In genomic region chr6:30835576-30835975, GRCh38 we compare ENCODE assay signal across 20 cellular contexts. TPM values are rescaled to one million over a fixed set of nuclear protein-coding genes. Genes with fewer than 3 reads are reported as not detected.
DNase-seq lines count a peak whose midpoint lies in the region; ATAC-seq and TF ChIP-seq lines count a peak whose summit lies in the region.
"Had no signal": no experiment of that assay in that cellular context is flagged by ENCODE, and none has a peak within 500 bp of the region (broad histone marks: within the 10 kb centered on the region; RNA-seq: fewer than 3 reads in every experiment).

No MANE protein-coding gene starts in this region.

- H3K27ac Mint-ChIP-seq in CD4-positive, alpha-beta memory T cell = peak overlapping the region in 5 of 7 donors; percentile 7 to 94 (median 61)
- H3K27ac Mint-ChIP-seq in T-helper 17 cell (peak overlapping the region; percentile 81), mesothelial cell of epicardium (peak overlapping the region; percentile 47)
- H3K27ac Mint-ChIP-seq: GM23338 had no signal

- intact Hi-C loops in CD4-positive, alpha-beta memory T cell (cut with micrococcal nuclease) = no loop called here

- H3K27ac ChIP-seq in CD4-positive, alpha-beta memory T cell (ENCODE audit: low read depth, low read length) = no peak overlapping the region
- peak overlapping the region; percentile 88 for H3K27ac ChIP-seq in thymus (ENCODE audit: low read depth)
- H3K27ac ChIP-seq: A549, SJCRH30 had no signal

- H3K4me3 ChIP-seq in CD4-positive, alpha-beta memory T cell (ENCODE audit: low read length in 2 of 2) = no peak overlapping the region
- H3K4me3 ChIP-seq in thymus (ENCODE audit: low read length) = no peak overlapping the region
- H3K4me3 ChIP-seq: A549, GM23338, SJCRH30 had no signal

- H3K27me3 ChIP-seq in CD4-positive, alpha-beta memory T cell (ENCODE audit: insufficient read depth, low read length) = no peaks in the 10 kb centered on the region
- no peaks in the 10 kb centered on the region for H3K27me3 ChIP-seq in thymus (ENCODE audit: control insufficient read depth, insufficient read depth)
- H3K27me3 ChIP-seq: BE2C, SJCRH30 had no signal

- WGBS in thymus = 93% methylated on average over 3 of the region's 3 CpGs

- peaks cover 0 to under 1% of the 10 kb centered on the region in 2 donors for H3K36me3 Mint-ChIP-seq in CD4-positive, alpha-beta memory T cell
- H3K36me3 Mint-ChIP-seq in T-helper 17 cell (ENCODE audit: low read depth) (peaks cover under 1% of the 10 kb centered on the region), mesothelial cell of epicardium (no peaks in the 10 kb centered on the region)

- no peaks in the 10 kb centered on the region for H3K36me3 ChIP-seq in CD4-positive, alpha-beta memory T cell (ENCODE audit: insufficient read depth, low read length)
- H3K36me3 ChIP-seq in thymus (ENCODE audit: control insufficient read depth, insufficient read depth) = no peaks in the 10 kb centered on the region
- H3K36me3 ChIP-seq: BE2C, SJCRH30 had no signal

- TF ChIP-seq CTCF in mesothelial cell of epicardium (IDR thresholded peaks at IDR 0.05; ENCODE audit: unreplicated experiment) = no peak

- H3K4me3 Mint-ChIP-seq in CD4-positive, alpha-beta memory T cell = no peak overlapping the region
- H3K4me3 Mint-ChIP-seq in T-helper 17 cell = no peak overlapping the region
- no peak overlapping the region for H3K4me3 Mint-ChIP-seq in mesothelial cell of epicardium
- H3K4me3 Mint-ChIP-seq: GM23338 had no signal

- H3K27me3 Mint-ChIP-seq in CD4-positive, alpha-beta memory T cell = no peaks in the 10 kb centered on the region
- H3K27me3 Mint-ChIP-seq in T-helper 17 cell = no peaks in the 10 kb centered on the region
- no peaks in the 10 kb centered on the region for H3K27me3 Mint-ChIP-seq in mesothelial cell of epicardium (ENCODE audit: low read depth)

- CTCF ChIA-PET in CD4-positive, alpha-beta memory T cell (lab: Charles Lee; ENCODE audit: partially characterized antibody) = interaction anchor here (1.1 to 11.0 kb wide), 3 partner anchors 45 to 251 kb away, joined by 3 to 262 read pairs (median 7); partner anchors contain the start of genes DDR1 and IER3

- peaks cover 0 to 1% (median 0%) of the 10 kb centered on the region in 8 donors for H3K9me3 Mint-ChIP-seq in CD4-positive, alpha-beta memory T cell
- H3K9me3 Mint-ChIP-seq in mesothelial cell of epicardium = no peaks in the 10 kb centered on the region
- H3K9me3 Mint-ChIP-seq: CD8-positive, alpha-beta memory T cell had no signal

- H3K4me1 Mint-ChIP-seq in CD4-positive, alpha-beta memory T cell = peaks cover 29 to 45% (median 37%) of the 10 kb centered on the region in 4 donors
- H3K4me1 Mint-ChIP-seq in T-helper 17 cell = peaks cover 32% of the 10 kb centered on the region
- H3K4me1 Mint-ChIP-seq in mesothelial cell of epicardium = peaks cover 35% of the 10 kb centered on the region

- no peaks in the 10 kb centered on the region for H3K9me3 ChIP-seq in CD4-positive, alpha-beta memory T cell (ENCODE audit: control insufficient read depth in 1 of 2, low read length in 2 of 2)
- H3K9me3 ChIP-seq in T-helper 17 cell (ENCODE audit: control insufficient read depth, low read length, poor library complexity, severe bottlenecking) (no peaks in the 10 kb centered on the region), thymus (ENCODE audit: control insufficient read depth) (no peaks in the 10 kb centered on the region)
- H3K9me3 ChIP-seq: A549, BE2C, SJCRH30 had no signal

- no peak for ATAC-seq in T-helper 17 cell
- ATAC-seq: A549, GM23338, HCT116 had no signal

- no peak for DNase-seq in CD4-positive, alpha-beta memory T cell
- DNase-seq in T-helper 17 cell = no peak
- DNase-seq in mesothelial cell of epicardium (ENCODE audit: low spot score in 2 of 2, unreplicated experiment in 2 of 2) = no peak
- no peak for DNase-seq in ACHN
- no peak for DNase-seq in SKM-1 (lab: John Stamatoyannopoulos, UW; ENCODE audit: unreplicated experiment)
- DNase-seq in NCI-H69 (lab: John Stamatoyannopoulos, UW) = no peak
- DNase-seq: BE2C; CD8-positive, alpha-beta memory T cell; GDM1; KG1; NCI-H1105; NCI-H2029 treated with DMSO at 0.1 percent for 48 hours; NCI-H345; NCI-H524; NCI-H82; SJCRH30 had no signal

- peaks cover 31% of the 10 kb centered on the region for H3K4me1 ChIP-seq in CD4-positive, alpha-beta memory T cell (ENCODE audit: insufficient read depth, low read length)
- peaks cover 49% of the 10 kb centered on the region for H3K4me1 ChIP-seq in thymus (ENCODE audit: control insufficient read depth, insufficient read depth, low read length)

- in situ Hi-C loops in ACHN (cut with HindIII; ENCODE audit: low pct_ligation_motif_present, low pct_unique_long_range_greater_than_20kb, low sequenced_read_pairs) = no loop called here

- POLR2A ChIA-PET in CD4-positive, alpha-beta memory T cell (lab: Charles Lee; ENCODE audit: partially characterized antibody) = no interaction called here

RNA-seq across cellular contexts. Expression of gene DDR1, which starts 48.7 kb away (rescaled TPM):
- total RNA-seq in CD4-positive, alpha-beta memory T cell = 10 to 100 TPM; 10.2 to 13.1 TPM
- polyA plus RNA-seq in CD4-positive, alpha-beta memory T cell = 1 to 10 TPM; 1.4 to 3.1 TPM
- total RNA-seq in T-helper 17 cell = 1 to 10 TPM; 1.8 to 5.6 TPM
- total RNA-seq in mesothelial cell of epicardium = 344 to 351 TPM (median 349 TPM) in 3 replicates
- 65.9 TPM for polyA plus RNA-seq in thymus

Comparison
In these comparisons a context has a peak if more than half of its experiments do, and no peak if none do; other contexts are left out.
1. RNA of gene DDR1, which starts 48.7 kb away (total RNA-seq): 344 to 351 TPM in mesothelial cell of epicardium; 10.2 to 13.1 TPM in CD4-positive, alpha-beta memory T cell and 1.8 to 5.6 TPM in T-helper 17 cell; every median in the first group is over 10 times any median in the second.
2. Peak in every context shown above with its lines, with median percentiles within 50 percentile points of each other: H3K27ac Mint-ChIP-seq.